In the genomic region with DNA sequence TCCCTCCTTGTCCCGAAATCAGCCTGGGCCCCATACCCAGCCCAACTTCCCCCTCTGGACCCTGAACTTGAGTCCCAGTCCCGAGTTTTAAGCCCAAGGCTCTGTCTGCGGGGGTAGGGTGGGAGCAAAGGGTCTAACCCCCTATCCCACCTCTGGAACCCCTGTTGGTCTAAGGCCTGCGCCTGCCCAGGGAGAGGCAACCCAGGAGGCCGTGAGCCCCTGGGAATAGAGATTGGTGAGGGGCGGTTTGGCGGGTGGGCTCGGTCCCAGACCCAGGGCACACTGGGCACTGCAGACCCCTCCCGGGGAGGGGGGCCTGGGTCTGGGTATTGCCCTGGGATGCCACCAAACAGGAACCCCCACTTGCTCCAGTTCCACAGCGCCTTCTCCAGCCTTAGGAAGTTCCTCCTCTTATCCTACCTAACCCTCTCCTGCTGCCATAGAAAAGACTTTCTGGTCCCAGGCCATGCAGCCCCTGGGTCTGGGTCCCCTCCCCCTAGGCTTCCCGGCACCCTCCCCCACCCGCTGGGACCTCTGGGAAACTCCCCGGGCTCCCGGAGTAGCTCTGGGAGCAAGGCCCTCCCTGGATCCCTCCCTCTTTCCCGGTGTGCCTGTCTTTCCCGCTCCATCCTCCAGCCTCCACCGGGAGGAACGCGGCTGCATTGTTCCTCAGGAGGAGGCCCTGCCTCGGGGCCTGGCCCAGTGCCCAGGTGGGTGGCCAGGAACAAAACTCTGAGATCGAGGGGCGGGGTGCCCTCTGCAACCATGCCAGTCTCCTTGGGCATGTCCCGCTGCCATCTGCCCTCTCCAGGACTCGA, we compare ENCODE assay signal across 8 cellular contexts. TPM values are rescaled to one million over a fixed set of nuclear protein-coding genes. Genes with fewer than 3 reads are reported as not detected.
DNase-seq lines count a peak whose midpoint lies in the region; ATAC-seq and TF ChIP-seq lines count a peak whose summit lies in the region.

No MANE protein-coding gene starts in this region.

- H3K4me3 Mint-ChIP-seq in activated naive CD4-positive, alpha-beta T cell treated with anti-CD3 and anti-CD28 coated beads for 36 hours, result peak overlapping the region; percentile 86

- peaks cover under 1% of the 10 kb centered on the region for H3K27me3 ChIP-seq in neutrophil

- no peaks in the 10 kb centered on the region for H3K9me3 Mint-ChIP-seq in activated naive CD4-positive, alpha-beta T cell treated with anti-CD3 and anti-CD28 coated beads for 36 hours

- H3K4me1 Mint-ChIP-seq in activated naive CD4-positive, alpha-beta T cell treated with anti-CD3 and anti-CD28 coated beads for 36 hours (ENCODE audit: low read depth), result peaks cover 48% of the 10 kb centered on the region

- H3K4me3 ChIP-seq in fibroblast of mammary gland (ENCODE audit: control insufficient read depth, low read depth, low read length) (peak overlapping the region; percentile 58), neutrophil (ENCODE audit: low read depth in 1 of 2, low read length in 1 of 2) (peak overlapping the region; percentile 82 to 84)

- peaks cover 76 to 80% of the 10 kb centered on the region in 2 experiments for H3K4me1 ChIP-seq in neutrophil (ENCODE audit: control insufficient read depth in 1 of 2, insufficient read depth in 1 of 2, low read depth in 1 of 2, low read length in 1 of 2)

- H3K36me3 ChIP-seq in neutrophil, result no peaks in the 10 kb centered on the region

- intact Hi-C loops in activated naive CD4-positive, alpha-beta T cell treated with anti-CD3 and anti-CD28 coated beads for 36 hours (cut with micrococcal nuclease), result loop anchor here (10.0 kb wide), 1 partner anchor 1059 kb away; no protein-coding TSS in a partner anchor

- no peak for DNase-seq in activated naive CD4-positive, alpha-beta T cell treated with anti-CD3 and anti-CD28 coated beads for 36 hours
- no peak for DNase-seq in activated naive CD4-positive, alpha-beta T cell treated with Interleukin-2 at 50 U/mL for 16 hours
- DNase-seq in T1000 (lab: John Stamatoyannopoulos, UW) (peak; percentile 29), fibroblast of mammary gland (ENCODE audit: low read depth) (no peak), germinal center (ENCODE audit: low spot score) (no peak)

- TF ChIP-seq CTCF in fibroblast of mammary gland (conservative IDR thresholded peaks at IDR 0.05; ENCODE audit: control insufficient read depth, insufficient read depth, low read depth, low read length) (no peak), neutrophil (IDR thresholded peaks at IDR 0.05) (no peak)

- peak overlapping the region; percentile 93 for H3K27ac Mint-ChIP-seq in activated naive CD4-positive, alpha-beta T cell treated with anti-CD3 and anti-CD28 coated beads for 36 hours

- ATAC-seq in HG03520 (IDR thresholded peaks at IDR 0.05; ENCODE audit: unreplicated experiment), result no peak
- ATAC-seq in HG02970 (IDR thresholded peaks at IDR 0.05; ENCODE audit: low FRiP score, unreplicated experiment), result no peak

- H3K27me3 Mint-ChIP-seq in activated naive CD4-positive, alpha-beta T cell treated with anti-CD3 and anti-CD28 coated beads for 36 hours (ENCODE audit: low read depth), result no peaks in the 10 kb centered on the region

- H3K27ac ChIP-seq in neutrophil, result peak overlapping the region; percentile 99

- peaks cover 29% of the 10 kb centered on the region for H3K36me3 Mint-ChIP-seq in activated naive CD4-positive, alpha-beta T cell treated with anti-CD3 and anti-CD28 coated beads for 36 hours (ENCODE audit: low read depth)

- no peaks in the 10 kb centered on the region for H3K9me3 ChIP-seq in neutrophil

- CTCF ChIA-PET in activated naive CD4-positive, alpha-beta T cell treated with anti-CD3 and anti-CD28 coated beads for 36 hours (lab: Charles Lee), result no interaction called here

RNA-seq across cellular contexts. Expression of a gene that starts 33.6 kb away (rescaled TPM):
- under 1 TPM; 0.55 to 0.74 TPM for total RNA-seq in activated naive CD4-positive, alpha-beta T cell treated with anti-CD3 and anti-CD28 coated beads for 36 hours

RNA-seq across cellular contexts. Expression of a gene that starts 48.1 kb away (rescaled TPM):
- total RNA-seq in activated naive CD4-positive, alpha-beta T cell treated with anti-CD3 and anti-CD28 coated beads for 36 hours, result 1 to 10 TPM; 6.7 to 7.1 TPM
